In the genomic region with DNA sequence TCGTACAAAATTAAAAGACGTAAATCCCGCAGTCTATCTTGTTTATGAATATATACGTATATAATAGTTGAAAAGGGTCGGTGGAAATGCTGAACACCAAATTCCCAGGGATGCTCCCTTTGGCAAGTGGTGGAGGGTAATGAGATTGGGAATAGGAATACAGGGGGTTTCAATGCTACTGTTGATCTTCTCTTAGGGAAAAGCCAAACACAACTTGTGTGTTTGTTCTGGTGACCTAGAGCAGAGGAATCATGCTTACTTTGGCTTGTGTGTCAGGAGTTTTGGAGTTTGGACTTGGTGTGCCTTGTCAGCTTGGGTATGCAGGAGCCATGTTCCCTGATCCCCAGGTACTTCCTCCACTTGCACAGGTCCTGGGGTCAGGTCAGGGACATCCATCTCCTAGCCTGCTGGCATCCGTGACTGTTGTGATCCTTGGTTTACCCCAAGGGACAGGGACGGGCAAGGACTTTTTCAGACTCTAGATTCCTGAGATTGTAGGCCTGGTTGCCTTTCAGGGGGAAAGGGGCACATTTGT, we compare ENCODE assay signal across 1 cellular context.
TF ChIP-seq lines count a peak whose summit lies in the region.

No MANE protein-coding gene starts in this region.

TF ChIP-seq in HepG2, 621 proteins besides CTCF, POLR2A, EP300 and RAD21 (continued from another document and continues in another):
- TF ChIP-seq, protein P1, sequence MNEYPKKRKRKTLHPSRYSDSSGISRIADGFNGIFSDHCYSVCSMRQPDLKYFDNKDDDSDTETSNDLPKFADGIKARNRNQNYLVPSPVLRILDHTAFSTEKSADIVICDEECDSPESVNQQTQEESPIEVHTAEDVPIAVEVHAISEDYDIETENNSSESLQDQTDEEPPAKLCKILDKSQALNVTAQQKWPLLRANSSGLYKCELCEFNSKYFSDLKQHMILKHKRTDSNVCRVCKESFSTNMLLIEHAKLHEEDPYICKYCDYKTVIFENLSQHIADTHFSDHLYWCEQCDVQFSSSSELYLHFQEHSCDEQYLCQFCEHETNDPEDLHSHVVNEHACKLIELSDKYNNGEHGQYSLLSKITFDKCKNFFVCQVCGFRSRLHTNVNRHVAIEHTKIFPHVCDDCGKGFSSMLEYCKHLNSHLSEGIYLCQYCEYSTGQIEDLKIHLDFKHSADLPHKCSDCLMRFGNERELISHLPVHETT (CRISPR knock-in tag; conservative IDR thresholded peaks at IDR 0.05) = no peak
- TF ChIP-seq SAFB2 (CRISPR knock-in tag; IDR thresholded peaks at IDR 0.05; ENCODE audit: borderline replicate concordance, low read depth) (peak; percentile 56; the same call in 1 of the 2 replicates), ZSCAN21 (CRISPR knock-in tag; IDR thresholded peaks at IDR 0.05; ENCODE audit: borderline replicate concordance) (0 out of 2 replicates have a peak, but pooled peaks have one; percentile 57), ZKSCAN8 (CRISPR knock-in tag; IDR thresholded peaks at IDR 0.05; ENCODE audit: borderline replicate concordance) (no peak; the same call in 1 of the 2 replicates), PLRG1 (conservative IDR thresholded peaks at IDR 0.05) (no peak), SYNCRIP (IDR thresholded peaks at IDR 0.05; ENCODE audit: insufficient read depth, low read depth, low read length) (no peak), RORA (CRISPR knock-in tag; IDR thresholded peaks at IDR 0.05) (no peak), NR3C1 (CRISPR knock-in tag; IDR thresholded peaks at IDR 0.05) (no peak), PHF20 (CRISPR knock-in tag; IDR thresholded peaks at IDR 0.05) (no peak), ZNF670 (CRISPR knock-in tag; IDR thresholded peaks at IDR 0.05; ENCODE audit: borderline replicate concordance) (peak; percentile 76; the same call in 1 of the 2 replicates), SMAD3 (CRISPR knock-in tag; IDR thresholded peaks at IDR 0.05) (no peak), NBN (conservative IDR thresholded peaks at IDR 0.05) (no peak), ZNF337 (CRISPR knock-in tag; IDR thresholded peaks at IDR 0.05; ENCODE audit: borderline replicate concordance, low read depth) (peak; percentile 65; the same call in 1 of the 2 replicates), YY1 (IDR thresholded peaks at IDR 0.05; ENCODE audit: insufficient read depth, insufficient replicate concordance, low read depth, low read length) (peak; percentile 66), ZSCAN25 (CRISPR knock-in tag; IDR thresholded peaks at IDR 0.05) (no peak), HNF4G (IDR thresholded peaks at IDR 0.05; ENCODE audit: borderline replicate concordance, low read depth, low read length) (peak; percentile 86), HNF4G (CRISPR knock-in tag; IDR thresholded peaks at IDR 0.05; ENCODE audit: borderline replicate concordance, low read depth) (peak; percentile 63; the same call in 1 of the 2 replicates), GATA4 (IDR thresholded peaks at IDR 0.05; ENCODE audit: borderline replicate concordance, low read depth) (no peak), KDM6A (CRISPR knock-in tag; IDR thresholded peaks at IDR 0.05; ENCODE audit: low read depth) (peak; percentile 67; the same call in 1 of the 2 replicates), GZF1 (CRISPR knock-in tag; IDR thresholded peaks at IDR 0.05) (no peak), KLF6 (CRISPR knock-in tag; IDR thresholded peaks at IDR 0.05) (no peak), SIN3B (IDR thresholded peaks at IDR 0.05; ENCODE audit: low read length) (no peak), SRY (CRISPR knock-in tag; IDR thresholded peaks at IDR 0.05) (no peak), ZZZ3 (CRISPR knock-in tag; IDR thresholded peaks at IDR 0.05; ENCODE audit: borderline replicate concordance) (no peak), ETV5 (CRISPR knock-in tag; IDR thresholded peaks at IDR 0.05; ENCODE audit: borderline replicate concordance) (peak; percentile 70; the same call in 1 of the 2 replicates), HES4 (CRISPR knock-in tag; IDR thresholded peaks at IDR 0.05; ENCODE audit: borderline replicate concordance) (no peak), SIX4 (CRISPR knock-in tag; IDR thresholded peaks at IDR 0.05) (0 out of 2 replicates have a peak, but pooled peaks have one; percentile 31), SMARCE1 (IDR thresholded peaks at IDR 0.05; ENCODE audit: borderline replicate concordance) (no peak), SP2 (CRISPR knock-in tag; IDR thresholded peaks at IDR 0.05) (no peak), KAT8 (CRISPR knock-in tag; IDR thresholded peaks at IDR 0.05) (peak; percentile 62), FOXM1 (CRISPR knock-in tag; IDR thresholded peaks at IDR 0.05) (no peak)
- TF ChIP-seq, protein P2, sequence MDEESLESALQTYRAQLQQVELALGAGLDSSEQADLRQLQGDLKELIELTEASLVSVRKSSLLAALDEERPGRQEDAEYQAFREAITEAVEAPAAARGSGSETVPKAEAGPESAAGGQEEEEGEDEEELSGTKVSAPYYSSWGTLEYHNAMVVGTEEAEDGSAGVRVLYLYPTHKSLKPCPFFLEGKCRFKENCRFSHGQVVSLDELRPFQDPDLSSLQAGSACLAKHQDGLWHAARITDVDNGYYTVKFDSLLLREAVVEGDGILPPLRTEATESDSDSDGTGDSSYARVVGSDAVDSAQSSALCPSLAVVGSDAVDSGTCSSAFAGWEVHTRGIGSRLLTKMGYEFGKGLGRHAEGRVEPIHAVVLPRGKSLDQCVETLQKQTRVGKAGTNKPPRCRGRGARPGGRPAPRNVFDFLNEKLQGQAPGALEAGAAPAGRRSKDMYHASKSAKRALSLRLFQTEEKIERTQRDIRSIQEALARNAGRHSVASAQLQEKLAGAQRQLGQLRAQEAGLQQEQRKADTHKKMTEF (CRISPR knock-in tag; IDR thresholded peaks at IDR 0.05) = peak; percentile 26; the same call in 1 of the 2 replicates
- TF ChIP-seq, protein P3, sequence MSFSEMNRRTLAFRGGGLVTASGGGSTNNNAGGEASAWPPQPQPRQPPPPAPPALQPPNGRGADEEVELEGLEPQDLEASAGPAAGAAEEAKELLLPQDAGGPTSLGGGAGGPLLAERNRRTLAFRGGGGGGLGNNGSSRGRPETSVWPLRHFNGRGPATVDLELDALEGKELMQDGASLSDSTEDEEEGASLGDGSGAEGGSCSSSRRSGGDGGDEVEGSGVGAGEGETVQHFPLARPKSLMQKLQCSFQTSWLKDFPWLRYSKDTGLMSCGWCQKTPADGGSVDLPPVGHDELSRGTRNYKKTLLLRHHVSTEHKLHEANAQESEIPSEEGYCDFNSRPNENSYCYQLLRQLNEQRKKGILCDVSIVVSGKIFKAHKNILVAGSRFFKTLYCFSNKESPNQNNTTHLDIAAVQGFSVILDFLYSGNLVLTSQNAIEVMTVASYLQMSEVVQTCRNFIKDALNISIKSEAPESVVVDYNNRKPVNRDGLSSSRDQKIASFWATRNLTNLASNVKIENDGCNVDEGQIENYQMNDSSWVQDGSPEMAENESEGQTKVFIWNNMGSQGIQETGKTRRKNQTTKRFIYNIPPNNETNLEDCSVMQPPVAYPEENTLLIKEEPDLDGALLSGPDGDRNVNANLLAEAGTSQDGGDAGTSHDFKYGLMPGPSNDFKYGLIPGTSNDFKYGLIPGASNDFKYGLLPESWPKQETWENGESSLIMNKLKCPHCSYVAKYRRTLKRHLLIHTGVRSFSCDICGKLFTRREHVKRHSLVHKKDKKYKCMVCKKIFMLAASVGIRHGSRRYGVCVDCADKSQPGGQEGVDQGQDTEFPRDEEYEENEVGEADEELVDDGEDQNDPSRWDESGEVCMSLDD (CRISPR knock-in tag; IDR thresholded peaks at IDR 0.05; ENCODE audit: borderline replicate concordance) = no peak
- TF ChIP-seq, protein P4, sequence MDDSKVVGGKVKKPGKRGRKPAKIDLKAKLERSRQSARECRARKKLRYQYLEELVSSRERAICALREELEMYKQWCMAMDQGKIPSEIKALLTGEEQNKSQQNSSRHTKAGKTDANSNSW (CRISPR knock-in tag; IDR thresholded peaks at IDR 0.05; ENCODE audit: borderline replicate concordance) = no peak
- TF ChIP-seq, protein P5, sequence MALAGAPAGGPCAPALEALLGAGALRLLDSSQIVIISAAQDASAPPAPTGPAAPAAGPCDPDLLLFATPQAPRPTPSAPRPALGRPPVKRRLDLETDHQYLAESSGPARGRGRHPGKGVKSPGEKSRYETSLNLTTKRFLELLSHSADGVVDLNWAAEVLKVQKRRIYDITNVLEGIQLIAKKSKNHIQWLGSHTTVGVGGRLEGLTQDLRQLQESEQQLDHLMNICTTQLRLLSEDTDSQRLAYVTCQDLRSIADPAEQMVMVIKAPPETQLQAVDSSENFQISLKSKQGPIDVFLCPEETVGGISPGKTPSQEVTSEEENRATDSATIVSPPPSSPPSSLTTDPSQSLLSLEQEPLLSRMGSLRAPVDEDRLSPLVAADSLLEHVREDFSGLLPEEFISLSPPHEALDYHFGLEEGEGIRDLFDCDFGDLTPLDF (CRISPR knock-in tag; IDR thresholded peaks at IDR 0.05) = no peak
- TF ChIP-seq, protein P6, sequence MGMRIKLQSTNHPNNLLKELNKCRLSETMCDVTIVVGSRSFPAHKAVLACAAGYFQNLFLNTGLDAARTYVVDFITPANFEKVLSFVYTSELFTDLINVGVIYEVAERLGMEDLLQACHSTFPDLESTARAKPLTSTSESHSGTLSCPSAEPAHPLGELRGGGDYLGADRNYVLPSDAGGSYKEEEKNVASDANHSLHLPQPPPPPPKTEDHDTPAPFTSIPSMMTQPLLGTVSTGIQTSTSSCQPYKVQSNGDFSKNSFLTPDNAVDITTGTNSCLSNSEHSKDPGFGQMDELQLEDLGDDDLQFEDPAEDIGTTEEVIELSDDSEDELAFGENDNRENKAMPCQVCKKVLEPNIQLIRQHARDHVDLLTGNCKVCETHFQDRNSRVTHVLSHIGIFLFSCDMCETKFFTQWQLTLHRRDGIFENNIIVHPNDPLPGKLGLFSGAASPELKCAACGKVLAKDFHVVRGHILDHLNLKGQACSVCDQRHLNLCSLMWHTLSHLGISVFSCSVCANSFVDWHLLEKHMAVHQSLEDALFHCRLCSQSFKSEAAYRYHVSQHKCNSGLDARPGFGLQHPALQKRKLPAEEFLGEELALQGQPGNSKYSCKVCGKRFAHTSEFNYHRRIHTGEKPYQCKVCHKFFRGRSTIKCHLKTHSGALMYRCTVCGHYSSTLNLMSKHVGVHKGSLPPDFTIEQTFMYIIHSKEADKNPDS (CRISPR knock-in tag; IDR thresholded peaks at IDR 0.05) = peak; percentile 96
- TF ChIP-seq, protein P7, sequence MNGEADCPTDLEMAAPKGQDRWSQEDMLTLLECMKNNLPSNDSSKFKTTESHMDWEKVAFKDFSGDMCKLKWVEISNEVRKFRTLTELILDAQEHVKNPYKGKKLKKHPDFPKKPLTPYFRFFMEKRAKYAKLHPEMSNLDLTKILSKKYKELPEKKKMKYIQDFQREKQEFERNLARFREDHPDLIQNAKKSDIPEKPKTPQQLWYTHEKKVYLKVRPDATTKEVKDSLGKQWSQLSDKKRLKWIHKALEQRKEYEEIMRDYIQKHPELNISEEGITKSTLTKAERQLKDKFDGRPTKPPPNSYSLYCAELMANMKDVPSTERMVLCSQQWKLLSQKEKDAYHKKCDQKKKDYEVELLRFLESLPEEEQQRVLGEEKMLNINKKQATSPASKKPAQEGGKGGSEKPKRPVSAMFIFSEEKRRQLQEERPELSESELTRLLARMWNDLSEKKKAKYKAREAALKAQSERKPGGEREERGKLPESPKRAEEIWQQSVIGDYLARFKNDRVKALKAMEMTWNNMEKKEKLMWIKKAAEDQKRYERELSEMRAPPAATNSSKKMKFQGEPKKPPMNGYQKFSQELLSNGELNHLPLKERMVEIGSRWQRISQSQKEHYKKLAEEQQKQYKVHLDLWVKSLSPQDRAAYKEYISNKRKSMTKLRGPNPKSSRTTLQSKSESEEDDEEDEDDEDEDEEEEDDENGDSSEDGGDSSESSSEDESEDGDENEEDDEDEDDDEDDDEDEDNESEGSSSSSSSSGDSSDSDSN (CRISPR knock-in tag; IDR thresholded peaks at IDR 0.05) = peak; percentile 24; the same call in 1 of the 2 replicates
- TF ChIP-seq, protein P8, sequence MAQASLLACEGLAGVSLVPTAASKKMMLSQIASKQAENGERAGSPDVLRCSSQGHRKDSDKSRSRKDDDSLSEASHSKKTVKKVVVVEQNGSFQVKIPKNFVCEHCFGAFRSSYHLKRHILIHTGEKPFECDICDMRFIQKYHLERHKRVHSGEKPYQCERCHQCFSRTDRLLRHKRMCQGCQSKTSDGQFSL (CRISPR knock-in tag; IDR thresholded peaks at IDR 0.05) = no peak
- TF ChIP-seq, protein P9, sequence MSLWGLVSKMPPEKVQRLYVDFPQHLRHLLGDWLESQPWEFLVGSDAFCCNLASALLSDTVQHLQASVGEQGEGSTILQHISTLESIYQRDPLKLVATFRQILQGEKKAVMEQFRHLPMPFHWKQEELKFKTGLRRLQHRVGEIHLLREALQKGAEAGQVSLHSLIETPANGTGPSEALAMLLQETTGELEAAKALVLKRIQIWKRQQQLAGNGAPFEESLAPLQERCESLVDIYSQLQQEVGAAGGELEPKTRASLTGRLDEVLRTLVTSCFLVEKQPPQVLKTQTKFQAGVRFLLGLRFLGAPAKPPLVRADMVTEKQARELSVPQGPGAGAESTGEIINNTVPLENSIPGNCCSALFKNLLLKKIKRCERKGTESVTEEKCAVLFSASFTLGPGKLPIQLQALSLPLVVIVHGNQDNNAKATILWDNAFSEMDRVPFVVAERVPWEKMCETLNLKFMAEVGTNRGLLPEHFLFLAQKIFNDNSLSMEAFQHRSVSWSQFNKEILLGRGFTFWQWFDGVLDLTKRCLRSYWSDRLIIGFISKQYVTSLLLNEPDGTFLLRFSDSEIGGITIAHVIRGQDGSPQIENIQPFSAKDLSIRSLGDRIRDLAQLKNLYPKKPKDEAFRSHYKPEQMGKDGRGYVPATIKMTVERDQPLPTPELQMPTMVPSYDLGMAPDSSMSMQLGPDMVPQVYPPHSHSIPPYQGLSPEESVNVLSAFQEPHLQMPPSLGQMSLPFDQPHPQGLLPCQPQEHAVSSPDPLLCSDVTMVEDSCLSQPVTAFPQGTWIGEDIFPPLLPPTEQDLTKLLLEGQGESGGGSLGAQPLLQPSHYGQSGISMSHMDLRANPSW (CRISPR knock-in tag; IDR thresholded peaks at IDR 0.05; ENCODE audit: borderline replicate concordance) = no peak
- TF ChIP-seq, protein P10, sequence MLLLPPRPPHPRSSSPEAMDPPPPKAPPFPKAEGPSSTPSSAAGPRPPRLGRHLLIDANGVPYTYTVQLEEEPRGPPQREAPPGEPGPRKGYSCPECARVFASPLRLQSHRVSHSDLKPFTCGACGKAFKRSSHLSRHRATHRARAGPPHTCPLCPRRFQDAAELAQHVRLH (CRISPR knock-in tag; IDR thresholded peaks at IDR 0.05; ENCODE audit: borderline replicate concordance, low read depth) = peak; percentile 69; the same call in 1 of the 2 replicates
- TF ChIP-seq, protein P11, sequence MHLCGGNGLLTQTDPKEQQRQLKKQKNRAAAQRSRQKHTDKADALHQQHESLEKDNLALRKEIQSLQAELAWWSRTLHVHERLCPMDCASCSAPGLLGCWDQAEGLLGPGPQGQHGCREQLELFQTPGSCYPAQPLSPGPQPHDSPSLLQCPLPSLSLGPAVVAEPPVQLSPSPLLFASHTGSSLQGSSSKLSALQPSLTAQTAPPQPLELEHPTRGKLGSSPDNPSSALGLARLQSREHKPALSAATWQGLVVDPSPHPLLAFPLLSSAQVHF (CRISPR knock-in tag; IDR thresholded peaks at IDR 0.05) = no peak
- TF ChIP-seq, protein P12, sequence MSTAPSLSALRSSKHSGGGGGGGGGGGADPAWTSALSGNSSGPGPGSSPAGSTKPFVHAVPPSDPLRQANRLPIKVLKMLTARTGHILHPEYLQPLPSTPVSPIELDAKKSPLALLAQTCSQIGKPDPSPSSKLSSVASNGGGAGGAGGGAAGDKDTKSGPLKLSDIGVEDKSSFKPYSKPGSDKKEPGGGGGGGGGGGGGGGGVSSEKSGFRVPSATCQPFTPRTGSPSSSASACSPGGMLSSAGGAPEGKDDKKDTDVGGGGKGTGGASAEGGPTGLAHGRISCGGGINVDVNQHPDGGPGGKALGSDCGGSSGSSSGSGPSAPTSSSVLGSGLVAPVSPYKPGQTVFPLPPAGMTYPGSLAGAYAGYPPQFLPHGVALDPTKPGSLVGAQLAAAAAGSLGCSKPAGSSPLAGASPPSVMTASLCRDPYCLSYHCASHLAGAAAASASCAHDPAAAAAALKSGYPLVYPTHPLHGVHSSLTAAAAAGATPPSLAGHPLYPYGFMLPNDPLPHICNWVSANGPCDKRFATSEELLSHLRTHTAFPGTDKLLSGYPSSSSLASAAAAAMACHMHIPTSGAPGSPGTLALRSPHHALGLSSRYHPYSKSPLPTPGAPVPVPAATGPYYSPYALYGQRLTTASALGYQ (CRISPR knock-in tag; IDR thresholded peaks at IDR 0.05) = no peak
